Comparison of ENCODE assay signal across 10 cellular contexts in genomic region chr17:74380086-74380958, GRCh38. TPM values are rescaled to one million over a fixed set of nuclear protein-coding genes. Genes with fewer than 3 reads are reported as not detected.
DNase-seq lines count a peak whose midpoint lies in the region; ATAC-seq and TF ChIP-seq lines count a peak whose summit lies in the region.
"Had no signal": no experiment of that assay in that cellular context is flagged by ENCODE, and none has a peak within 500 bp of the region (broad histone marks: within the 10 kb centered on the region; RNA-seq: fewer than 3 reads in every experiment).

No MANE protein-coding gene starts in this region.

- in situ Hi-C loops in HAP-1 (cut with MboI; ENCODE audit: low sequenced_read_pairs) = no loop called here

- H3K27ac Mint-ChIP-seq in immature natural killer cell = peak overlapping the region; percentile 60 to 86 (median 80)
- H3K27ac Mint-ChIP-seq in stimulated activated naive B cell treated with anti-CD40 and anti-IgM and Interleukin-4, amounts not matched to agents 10 μg/mL and 1 μg/mL and 100 μg/mL, for 72 hours = no peak overlapping the region
- H3K27ac Mint-ChIP-seq: activated naive CD8-positive, alpha-beta T cell treated with anti-CD3 and anti-CD28 coated beads for 36 hours had no signal

- H3K4me3 Mint-ChIP-seq in immature natural killer cell = peak overlapping the region in 4 of 5 donors; percentile 29 to 78 (median 75)
- H3K4me3 Mint-ChIP-seq in stimulated activated naive B cell treated with anti-CD40 and anti-IgM and Interleukin-4, amounts not matched to agents 10 μg/mL and 1 μg/mL and 100 μg/mL, for 72 hours = no peak overlapping the region
- H3K4me3 Mint-ChIP-seq: activated naive CD8-positive, alpha-beta T cell treated with anti-CD3 and anti-CD28 coated beads for 36 hours had no signal

- TF ChIP-seq CTCF in RWPE2 (IDR thresholded peaks at IDR 0.05; ENCODE audit: poor library complexity, severe bottlenecking) = no peak
- TF ChIP-seq CTCF in stomach (IDR thresholded peaks at IDR 0.05) = peak in 5 of 7 experiments; percentile 24 to 61 (median 40)

- H3K27ac ChIP-seq in HUES64 (ENCODE audit: low read depth, low read length) (no peak overlapping the region), RWPE2 (ENCODE audit: poor library complexity, severe bottlenecking) (no peak overlapping the region), stomach (peak overlapping the region; percentile 78 to 88 (median 86))

- TF ChIP-seq POLR2A in stomach (IDR thresholded peaks at IDR 0.05) = no peak

- H3K27me3 ChIP-seq in HUES64 (ENCODE audit: insufficient read depth, low read length) = no peaks in the 10 kb centered on the region
- peaks cover 4% of the 10 kb centered on the region for H3K27me3 ChIP-seq in RWPE2 (ENCODE audit: insufficient read depth, poor library complexity, severe bottlenecking)
- H3K27me3 ChIP-seq in stomach = peaks cover 0 to 4% (median 0%) of the 10 kb centered on the region in 3 donors
- peaks cover 8% of the 10 kb centered on the region; the same call in 1 of the 2 replicates for H3K27me3 ChIP-seq in HAP-1 (ENCODE audit: low read depth)

- peak; percentile 78 for ATAC-seq in RWPE2 (ENCODE audit: low read depth)
- ATAC-seq in stimulated activated naive B cell treated with anti-CD40 and anti-IgM and Interleukin-4, amounts not matched to agents 10 μg/mL and 1 μg/mL and 100 μg/mL, for 72 hours (replicated peaks) = no peak

- H3K9me3 Mint-ChIP-seq in immature natural killer cell = no peaks in the 10 kb centered on the region
- no peaks in the 10 kb centered on the region for H3K9me3 Mint-ChIP-seq in stimulated activated naive B cell treated with anti-CD40 and anti-IgM and Interleukin-4, amounts not matched to agents 10 μg/mL and 1 μg/mL and 100 μg/mL, for 72 hours
- H3K9me3 Mint-ChIP-seq: activated naive CD8-positive, alpha-beta T cell treated with anti-CD3 and anti-CD28 coated beads for 36 hours had no signal

- DNase-seq in RWPE2 (ENCODE audit: low spot score) = no peak
- DNase-seq in immature natural killer cell = peak in 1 of 3 donors; percentile 10
- peak; percentile 70 for DNase-seq in stomach
- no peak for DNase-seq in KG1 (lab: John Stamatoyannopoulos, UW)
- no peak for DNase-seq in HAP-1 (ENCODE audit: low spot score in 2 of 2)
- DNase-seq in stimulated activated naive B cell treated with anti-CD40 and anti-IgM and Interleukin-4, amounts not matched to agents 10 μg/mL and 1 μg/mL and 100 μg/mL, for 72 hours = no peak
- DNase-seq in CD1c-positive myeloid dendritic cell (ENCODE audit: extremely low spot score) = no peak

- intact Hi-C loops in stomach (cut with DNase I; ENCODE audit: low total_unique reads) = no loop called here

- H3K36me3 Mint-ChIP-seq in immature natural killer cell = no peaks in the 10 kb centered on the region
- H3K36me3 Mint-ChIP-seq in stimulated activated naive B cell treated with anti-CD40 and anti-IgM and Interleukin-4, amounts not matched to agents 10 μg/mL and 1 μg/mL and 100 μg/mL, for 72 hours = peaks cover 0 to under 1% of the 10 kb centered on the region in 2 donors
- H3K36me3 Mint-ChIP-seq: activated naive CD8-positive, alpha-beta T cell treated with anti-CD3 and anti-CD28 coated beads for 36 hours had no signal

- WGBS in HUES64 = 74% methylated on average over 16 of the region's 17 CpGs
- 12 to 26% (median 20%) methylated on average over 17 of the region's 17 CpGs for WGBS in stomach, 5 donors

- no peak for TF ChIP-seq EP300 in stomach (IDR thresholded peaks at IDR 0.05)

- H3K4me1 Mint-ChIP-seq in immature natural killer cell = peaks cover 37 to 39% of the 10 kb centered on the region in 2 donors
- peaks cover 3 to 11% of the 10 kb centered on the region in 2 donors for H3K4me1 Mint-ChIP-seq in stimulated activated naive B cell treated with anti-CD40 and anti-IgM and Interleukin-4, amounts not matched to agents 10 μg/mL and 1 μg/mL and 100 μg/mL, for 72 hours
- H3K4me1 Mint-ChIP-seq: activated naive CD8-positive, alpha-beta T cell treated with anti-CD3 and anti-CD28 coated beads for 36 hours had no signal

- peaks cover 5% of the 10 kb centered on the region; the same call in 1 of the 2 replicates for H3K4me1 ChIP-seq in HUES64 (ENCODE audit: insufficient read depth, low read length)
- peaks cover 12% of the 10 kb centered on the region for H3K4me1 ChIP-seq in RWPE2 (ENCODE audit: insufficient read depth, poor library complexity, severe bottlenecking)
- peaks cover 22 to 30% (median 28%) of the 10 kb centered on the region in 4 donors for H3K4me1 ChIP-seq in stomach
- peaks cover 4% of the 10 kb centered on the region for H3K4me1 ChIP-seq in HAP-1

- peaks cover 0 to 5% (median 5%) of the 10 kb centered on the region in 3 donors for H3K27me3 Mint-ChIP-seq in immature natural killer cell (ENCODE audit: low read depth in 3 of 3)
- H3K27me3 Mint-ChIP-seq in stimulated activated naive B cell treated with anti-CD40 and anti-IgM and Interleukin-4, amounts not matched to agents 10 μg/mL and 1 μg/mL and 100 μg/mL, for 72 hours = peaks cover 39 to 44% of the 10 kb centered on the region in 2 donors

- no peak overlapping the region for H3K9ac ChIP-seq in HUES64 (ENCODE audit: low read depth, low read length)

- H3K4me3 ChIP-seq in HUES64 (ENCODE audit: low read length) (peak overlapping the region; percentile 39; the same call in 1 of the 2 replicates), RWPE2 (ENCODE audit: severe bottlenecking) (no peak overlapping the region), stomach (peak overlapping the region; percentile 13 to 36 (median 20)), HAP-1 (no peak overlapping the region)

- H3K9me3 ChIP-seq in HUES64 (ENCODE audit: insufficient read depth, low read depth, low read length) = no peaks in the 10 kb centered on the region
- H3K9me3 ChIP-seq in RWPE2 (ENCODE audit: severe bottlenecking) = no peaks in the 10 kb centered on the region
- no peaks in the 10 kb centered on the region for H3K9me3 ChIP-seq in stomach
- no peaks in the 10 kb centered on the region for H3K9me3 ChIP-seq in HAP-1

- H3K36me3 ChIP-seq in HUES64 (ENCODE audit: insufficient read depth, low read length) (no peaks in the 10 kb centered on the region), RWPE2 (ENCODE audit: low read depth) (no peaks in the 10 kb centered on the region), stomach (no peaks in the 10 kb centered on the region), HAP-1 (replicated peaks) (no peaks in the 10 kb centered on the region)

RNA-seq across cellular contexts. Expression of gene GPR142, which starts 13.0 kb away (rescaled TPM):
- not detected for polyA plus RNA-seq in HUES64 (2013, experiment 1 of 2)
- not detected for polyA plus RNA-seq in HUES64 (2013, experiment 2 of 2)
- polyA plus RNA-seq in immature natural killer cell = under 1 TPM in 1 of 3 donors, not detected in 2; 0.49 TPM
- total RNA-seq in stomach = not detected
- polyA plus RNA-seq in stomach = not detected
- total RNA-seq: activated naive CD8-positive, alpha-beta T cell treated with anti-CD3 and anti-CD28 coated beads for 36 hours; SK-MEL-5 had no signal

RNA-seq across cellular contexts. Expression of gene BTBD17, which starts 18.7 kb away (rescaled TPM):
- polyA plus RNA-seq in HUES64 (2013, experiment 1 of 2) = 6.4 TPM
- 6.6 TPM for polyA plus RNA-seq in HUES64 (2013, experiment 2 of 2)
- under 1 TPM in 1 of 3 donors, not detected in 2; 0.21 TPM for polyA plus RNA-seq in immature natural killer cell
- total RNA-seq in stomach = not detected
- polyA plus RNA-seq in stomach = not detected
- total RNA-seq: activated naive CD8-positive, alpha-beta T cell treated with anti-CD3 and anti-CD28 coated beads for 36 hours; SK-MEL-5 had no signal

RNA-seq across cellular contexts. Expression of gene GPRC5C, which starts 51.6 kb away (rescaled TPM):
- 10.9 TPM for polyA plus RNA-seq in HUES64 (2013, experiment 1 of 2)
- polyA plus RNA-seq in HUES64 (2013, experiment 2 of 2) = 18.4 TPM
- polyA plus RNA-seq in immature natural killer cell = 1 to 10 TPM in 1 of 3 donors, under 1 TPM in 1, not detected in 1; 0.89 to 3.2 TPM
- 100 to 1,000 TPM in 4 of 5 donors, 10 to 100 TPM in 1; 66.5 to 321 (median 141) TPM for total RNA-seq in stomach
- 100 to 1,000 TPM in 2 of 3 donors, 10 to 100 TPM in 1; 84.5 to 145 (median 117) TPM for polyA plus RNA-seq in stomach

RNA-seq across cellular contexts. Expression of gene KIF19, which starts 54.3 kb away (rescaled TPM):
- 0.50 TPM for polyA plus RNA-seq in HUES64 (2013, experiment 1 of 2)
- 0.63 TPM for polyA plus RNA-seq in HUES64 (2013, experiment 2 of 2)
- polyA plus RNA-seq in immature natural killer cell (1 to 10 TPM; 1.9 to 6.1 (median 4.1) TPM), stomach (under 1 TPM; 0.20 to 0.62 (median 0.46) TPM)
- 10 to 100 TPM in 1 of 5 donors, under 1 TPM in 1, not detected in 3; 0.58 to 44.3 TPM for total RNA-seq in stomach

Comparison
In these comparisons a context has a peak if more than half of its experiments do, and no peak if none do; other contexts are left out.
1. H3K27ac ChIP-seq: peak in stomach (5 of 5); none in HUES64 (single experiment) and RWPE2 (single experiment).
2. H3K4me3 ChIP-seq: peak in HUES64 (single experiment) and stomach (4 of 4); none in RWPE2 (single experiment) and HAP-1 (single experiment).
3. H3K4me3 Mint-ChIP-seq: peak in immature natural killer cell (4 of 5); none in stimulated activated naive B cell treated with anti-CD40 and anti-IgM and Interleukin-4, amounts not matched to agents 10 μg/mL and 1 μg/mL and 100 μg/mL, for 72 hours (0 of 2).
4. RNA of gene GPRC5C, which starts 51.6 kb away (polyA plus RNA-seq): 84.5 to 145 TPM in stomach; 0.89 to 3.2 TPM in immature natural killer cell; every median in the first group is over 10 times any median in the second.